ENCODE assay signal across 9 cellular contexts in the genomic region with DNA sequence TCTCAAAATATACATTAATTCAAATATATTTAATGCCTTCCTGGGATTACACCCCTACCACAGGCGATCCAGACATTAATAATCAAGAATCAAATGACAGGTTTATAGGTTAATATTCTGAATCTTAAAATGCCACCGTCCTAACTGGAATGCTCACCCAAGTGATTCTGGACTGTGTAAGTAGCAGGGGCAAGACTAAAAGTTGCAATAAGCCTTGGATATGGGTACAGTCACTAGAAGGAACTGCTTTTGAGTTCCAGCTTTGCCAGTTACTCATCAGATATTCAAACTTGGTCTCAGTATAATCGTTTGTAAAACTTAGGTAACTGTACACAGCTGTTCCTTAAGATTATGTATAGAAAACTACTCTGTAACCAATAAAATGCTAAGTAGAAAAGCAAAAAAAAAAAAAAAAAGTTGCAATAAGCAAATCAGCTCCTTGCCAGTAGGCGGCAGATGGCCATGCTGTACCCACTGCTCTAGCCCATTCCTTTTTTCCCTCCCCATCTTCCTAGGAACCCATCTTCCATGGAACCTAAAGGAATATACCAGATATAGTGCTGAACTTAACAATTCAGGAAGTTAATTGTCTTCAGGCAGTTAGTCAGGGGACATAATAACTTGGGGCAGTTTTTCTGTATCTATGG. TPM values are rescaled to one million over a fixed set of nuclear protein-coding genes. Genes with fewer than 3 reads are reported as not detected.
DNase-seq lines count a peak whose midpoint lies in the region; ATAC-seq and TF ChIP-seq lines count a peak whose summit lies in the region.
"Had no signal": no experiment of that assay in that cellular context is flagged by ENCODE, and none has a peak within 500 bp of the region (broad histone marks: within the 10 kb centered on the region; RNA-seq: fewer than 3 reads in every experiment).

No MANE protein-coding gene starts in this region.

- peaks cover 66% of the 10 kb centered on the region for H3K4me1 Mint-ChIP-seq in activated T-cell treated with anti-CD3 and anti-CD28 coated beads, Interleukin-2, amount 50 U/mL, for 24 hours (ENCODE audit: low read depth)
- H3K4me1 Mint-ChIP-seq in activated T-cell treated with anti-CD3 and anti-CD28 coated beads, Interleukin-2, amount 50 U/mL, for 4 hours (ENCODE audit: low read depth): peaks cover 61% of the 10 kb centered on the region

- no peak for DNase-seq in activated T-cell treated with anti-CD3 and anti-CD28 coated beads, Interleukin-2, amount 50 U/mL, for 24 hours
- no peak for DNase-seq in activated T-cell treated with anti-CD3 and anti-CD28 coated beads, Interleukin-2, amount 50 U/mL, for 4 hours
- peak; percentile 12 for DNase-seq in astrocyte of the spinal cord (ENCODE audit: low read depth, low spot score)
- no peak for DNase-seq in retinal pigment epithelial cell (ENCODE audit: low read depth)
- DNase-seq in T1000 (lab: John Stamatoyannopoulos, UW): no peak
- DNase-seq: right cardiac atrium had no signal

- in situ Hi-C loops in astrocyte of the spinal cord (cut with HindIII; ENCODE audit: low sequenced_read_pairs): no loop called here

- no peaks in the 10 kb centered on the region for H3K27me3 Mint-ChIP-seq in activated T-cell treated with anti-CD3 and anti-CD28 coated beads, Interleukin-2, amount 50 U/mL, for 24 hours
- no peaks in the 10 kb centered on the region for H3K27me3 Mint-ChIP-seq in activated T-cell treated with anti-CD3 and anti-CD28 coated beads, Interleukin-2, amount 50 U/mL, for 4 hours (ENCODE audit: low read depth)

- no peaks in the 10 kb centered on the region for H3K9me3 Mint-ChIP-seq in activated T-cell treated with anti-CD3 and anti-CD28 coated beads, Interleukin-2, amount 50 U/mL, for 24 hours
- H3K9me3 Mint-ChIP-seq in activated T-cell treated with anti-CD3 and anti-CD28 coated beads, Interleukin-2, amount 50 U/mL, for 4 hours: no peaks in the 10 kb centered on the region

- ATAC-seq in activated T-cell treated with anti-CD3 and anti-CD28 coated beads, Interleukin-2, amount 50 U/mL, for 4 hours: no peak
- no peak for ATAC-seq in GM18517 (IDR thresholded peaks at IDR 0.05; ENCODE audit: unreplicated experiment)
- ATAC-seq in GM19351 (IDR thresholded peaks at IDR 0.05; ENCODE audit: unreplicated experiment): no peak

- peaks cover 55% of the 10 kb centered on the region for H3K36me3 Mint-ChIP-seq in activated T-cell treated with anti-CD3 and anti-CD28 coated beads, Interleukin-2, amount 50 U/mL, for 24 hours (ENCODE audit: low read depth)
- peaks cover 13% of the 10 kb centered on the region for H3K36me3 Mint-ChIP-seq in activated T-cell treated with anti-CD3 and anti-CD28 coated beads, Interleukin-2, amount 50 U/mL, for 4 hours (ENCODE audit: insufficient read depth)

- H3K4me3 Mint-ChIP-seq in activated T-cell treated with anti-CD3 and anti-CD28 coated beads, Interleukin-2, amount 50 U/mL, for 24 hours: no peak overlapping the region
- no peak overlapping the region for H3K4me3 Mint-ChIP-seq in activated T-cell treated with anti-CD3 and anti-CD28 coated beads, Interleukin-2, amount 50 U/mL, for 4 hours

- peak overlapping the region; percentile 43 for H3K4me2 ChIP-seq in Loucy (ENCODE audit: low read depth, low read length, poor library complexity, severe bottlenecking)

- no peaks in the 10 kb centered on the region for H3K9me2 ChIP-seq in Loucy (replicated peaks; ENCODE audit: low read depth, low read length)

- H3F3A ChIP-seq in Loucy (ENCODE audit: low read depth): no peaks in the 10 kb centered on the region

- peaks cover 26% of the 10 kb centered on the region for H3K4me1 ChIP-seq in Loucy (ENCODE audit: insufficient read depth, low read length, poor library complexity, severe bottlenecking)

- H3K27ac Mint-ChIP-seq in activated T-cell treated with anti-CD3 and anti-CD28 coated beads, Interleukin-2, amount 50 U/mL, for 24 hours: peak overlapping the region; percentile 79

- H3K9me3 ChIP-seq in Loucy (ENCODE audit: insufficient read depth, low read depth, low read length): no peaks in the 10 kb centered on the region

- H3K4me3 ChIP-seq in Loucy (ENCODE audit: low read length, poor library complexity, severe bottlenecking): peak overlapping the region; percentile 3
- no peak overlapping the region for H3K4me3 ChIP-seq in astrocyte of the spinal cord (ENCODE audit: low read depth, low read length)
- no peak overlapping the region for H3K4me3 ChIP-seq in retinal pigment epithelial cell (ENCODE audit: low read length)

- no peaks in the 10 kb centered on the region for H3K27me3 ChIP-seq in Loucy (ENCODE audit: insufficient read depth, low read length, poor library complexity, severe bottlenecking)

- peaks cover 6% of the 10 kb centered on the region; the same call in 1 of the 2 replicates for H3K36me3 ChIP-seq in Loucy (ENCODE audit: insufficient read depth, low read length)

- peak overlapping the region; percentile 15 for H3K9ac ChIP-seq in Loucy (ENCODE audit: low read depth, low read length, poor library complexity, severe bottlenecking)

- H4K20me1 ChIP-seq in Loucy (ENCODE audit: insufficient read depth, low read length, poor library complexity, severe bottlenecking): peaks cover 7% of the 10 kb centered on the region

- H2AFZ ChIP-seq in Loucy (ENCODE audit: low read length): no peak overlapping the region

- peaks cover 53% of the 10 kb centered on the region for H3K79me2 ChIP-seq in Loucy (ENCODE audit: insufficient read depth, low read length)

- TF ChIP-seq CTCF in Loucy (conservative IDR thresholded peaks at IDR 0.05; ENCODE audit: low read length): peak; percentile 60
- TF ChIP-seq CTCF in astrocyte of the spinal cord (IDR thresholded peaks at IDR 0.05; ENCODE audit: low read depth, low read length): peak; percentile 48
- peak; percentile 47 for TF ChIP-seq CTCF in retinal pigment epithelial cell (conservative IDR thresholded peaks at IDR 0.05; ENCODE audit: low read depth, low read length)

RNA-seq across cellular contexts. Expression of a gene that starts 10.5 kb away (rescaled TPM):
- total RNA-seq in activated T-cell treated with anti-CD3 and anti-CD28 coated beads, Interleukin-2, amount 50 U/mL, for 4 hours: 10 to 100 TPM; 60.8 to 75.0 (median 61.1) TPM

RNA-seq across cellular contexts. Expression of a gene that starts 10.7 kb away (rescaled TPM):
- 100 to 1,000 TPM in 1 of 3 donors, 10 to 100 TPM in 2; 87.3 to 108 (median 87.8) TPM for total RNA-seq in activated T-cell treated with anti-CD3 and anti-CD28 coated beads, Interleukin-2, amount 50 U/mL, for 4 hours

RNA-seq across cellular contexts. Expression of a gene that starts 35.3 kb away (rescaled TPM):
- total RNA-seq in activated T-cell treated with anti-CD3 and anti-CD28 coated beads, Interleukin-2, amount 50 U/mL, for 4 hours: 10 to 100 TPM; 21.4 to 29.3 (median 29.3) TPM

RNA-seq across cellular contexts. Expression of a gene that starts 52.0 kb away (rescaled TPM):
- total RNA-seq in activated T-cell treated with anti-CD3 and anti-CD28 coated beads, Interleukin-2, amount 50 U/mL, for 4 hours: 10 to 100 TPM; 50.5 to 61.4 (median 58.0) TPM
